14 cellular contexts compared by ENCODE assay signal in the genomic region with DNA sequence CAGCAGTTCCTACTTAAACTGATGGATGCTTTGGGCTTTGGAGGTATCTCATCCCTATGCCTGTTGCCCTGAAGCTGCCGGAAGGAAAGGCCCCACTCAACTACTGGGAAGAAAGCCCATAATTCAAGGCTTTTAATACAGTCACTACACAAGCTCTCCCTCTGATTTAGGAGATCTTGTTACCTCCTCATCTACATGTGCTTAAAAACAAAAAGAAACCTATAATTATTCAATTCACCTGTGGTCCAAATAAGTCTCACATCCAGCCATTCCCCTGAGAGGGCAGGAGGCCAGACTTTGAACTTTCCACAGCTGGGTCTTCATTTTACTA. TPM values are rescaled to one million over a fixed set of nuclear protein-coding genes. Genes with fewer than 3 reads are reported as not detected.
DNase-seq lines count a peak whose midpoint lies in the region; ATAC-seq and TF ChIP-seq lines count a peak whose summit lies in the region.
"Had no signal": no experiment of that assay in that cellular context is flagged by ENCODE, and none has a peak within 500 bp of the region (broad histone marks: within the 10 kb centered on the region; RNA-seq: fewer than 3 reads in every experiment).

No MANE protein-coding gene starts in this region.

- H3K4me1 ChIP-seq in CD4-positive, CD25-positive, alpha-beta regulatory T cell (ENCODE audit: control insufficient read depth, insufficient read depth, low read length, poor library complexity, severe bottlenecking), result no peaks in the 10 kb centered on the region
- peaks cover 16 to 33% of the 10 kb centered on the region in 2 donors for H3K4me1 ChIP-seq in duodenal mucosa (ENCODE audit: control insufficient read depth in 1 of 2, insufficient read depth in 2 of 2, low read length in 2 of 2)
- H3K4me1 ChIP-seq in uterus, result no peaks in the 10 kb centered on the region

- no peaks in the 10 kb centered on the region for H3K27me3 ChIP-seq in CD4-positive, CD25-positive, alpha-beta regulatory T cell (ENCODE audit: control insufficient read depth, insufficient read depth, low read length)
- H3K27me3 ChIP-seq in duodenal mucosa (ENCODE audit: control insufficient read depth in 1 of 2, insufficient read depth in 2 of 2, low read length in 2 of 2), result no peaks in the 10 kb centered on the region
- H3K27me3 ChIP-seq in uterus, result no peaks in the 10 kb centered on the region
- H3K27me3 ChIP-seq: brain microvascular endothelial cell had no signal

- BruUV-seq in Calu3 (replicated peaks; lab: Mats Ljungman, UMichigan), result no TSS peak

- no peak overlapping the region for H3K27ac ChIP-seq in CD4-positive, CD25-positive, alpha-beta regulatory T cell (ENCODE audit: insufficient read depth, low read length, poor library complexity, severe bottlenecking)
- peak overlapping the region; percentile 27 for H3K27ac ChIP-seq in duodenal mucosa (ENCODE audit: low read depth, low read length)
- no peak overlapping the region for H3K27ac ChIP-seq in uterus
- H3K27ac ChIP-seq: brain microvascular endothelial cell had no signal

- ATAC-seq in CD4-positive, CD25-positive, alpha-beta regulatory T cell (ENCODE audit: low read depth in 2 of 2), result no peak
- no peak for ATAC-seq in naive thymus-derived CD8-positive, alpha-beta T cell
- no peak for ATAC-seq in GM21619 (IDR thresholded peaks at IDR 0.05; ENCODE audit: unreplicated experiment)

- H3K4me3 ChIP-seq in CD4-positive, CD25-positive, alpha-beta regulatory T cell (ENCODE audit: low read depth, low read length), result no peak overlapping the region
- H3K4me3 ChIP-seq in duodenal mucosa (ENCODE audit: low read depth in 1 of 2, low read length in 2 of 2) (no peak overlapping the region), uterus (no peak overlapping the region)

- CTCF ChIA-PET in Calu3 (lab: Charles Lee), result no interaction called here

- H3K36me3 Mint-ChIP-seq in CD4-positive, CD25-positive, alpha-beta regulatory T cell, result peaks cover 22% of the 10 kb centered on the region
- H3K36me3 Mint-ChIP-seq in Calu3 (ENCODE audit: insufficient read depth, unreplicated experiment), result peaks cover 74% of the 10 kb centered on the region
- H3K36me3 Mint-ChIP-seq in naive thymus-derived CD8-positive, alpha-beta T cell, result peaks cover 0 to 48% (median 3%) of the 10 kb centered on the region in 3 donors

- peak overlapping the region in 2 of 3 donors; percentile 6 to 54 for H3K27ac Mint-ChIP-seq in CD4-positive, CD25-positive, alpha-beta regulatory T cell
- peak overlapping the region; percentile 90 for H3K27ac Mint-ChIP-seq in Calu3 (ENCODE audit: unreplicated experiment)
- peak overlapping the region in 6 of 10 donors; percentile 2 to 80 (median 36) for H3K27ac Mint-ChIP-seq in naive thymus-derived CD8-positive, alpha-beta T cell

- POLR2A ChIA-PET in naive thymus-derived CD8-positive, alpha-beta T cell (lab: Charles Lee), result interaction anchor here (0.7 kb wide), 1 partner anchor 11 kb away, joined by 3 read pairs; no protein-coding TSS in a partner anchor

- intact Hi-C loops in Calu3 (cut with micrococcal nuclease; ENCODE audit: unreplicated experiment), result no loop called here
- intact Hi-C loops in uterus (cut with DNase I; ENCODE audit: low total_unique reads), result no loop called here

- no peak for TF ChIP-seq POLR2A in uterus (IDR thresholded peaks at IDR 0.05)

- no peaks in the 10 kb centered on the region for H3K9me3 ChIP-seq in CD4-positive, CD25-positive, alpha-beta regulatory T cell (ENCODE audit: control insufficient read depth in 2 of 2, low read length in 2 of 2)
- H3K9me3 ChIP-seq in duodenal mucosa (ENCODE audit: control insufficient read depth in 1 of 2, low read length in 2 of 2) (no peaks in the 10 kb centered on the region), uterus (no peaks in the 10 kb centered on the region)

- no peak for DNase-seq in CD4-positive, CD25-positive, alpha-beta regulatory T cell
- DNase-seq in Calu3, result no peak
- DNase-seq in naive thymus-derived CD8-positive, alpha-beta T cell, result no peak
- DNase-seq in SKM-1 treated with dmso at 0.1 percent for 144 hours (lab: John Stamatoyannopoulos, UW; ENCODE audit: unreplicated experiment), result no peak
- DNase-seq in uterus, result no peak
- DNase-seq: activated CD4-positive, CD25-positive, alpha-beta regulatory T cell; activated gamma-delta T cell; brain microvascular endothelial cell; GDM1; Kasumi-1; NCI-H1417 treated with DMSO at 0.1 percent for 48 hours; SHP77 treated with DMSO at 0.1 percent for 48 hours had no signal

- peaks cover 0 to 18% (median 2%) of the 10 kb centered on the region in 4 donors for H3K4me1 Mint-ChIP-seq in CD4-positive, CD25-positive, alpha-beta regulatory T cell
- H3K4me1 Mint-ChIP-seq in Calu3 (ENCODE audit: low read depth, unreplicated experiment), result peaks cover 46% of the 10 kb centered on the region
- H3K4me1 Mint-ChIP-seq in naive thymus-derived CD8-positive, alpha-beta T cell, result peaks cover 2 to 8% (median 4%) of the 10 kb centered on the region in 4 donors

- TF ChIP-seq CTCF in Calu3 (IDR thresholded peaks at IDR 0.05; ENCODE audit: unreplicated experiment) (no peak), uterus (IDR thresholded peaks at IDR 0.05) (no peak)

- H3K9me3 Mint-ChIP-seq in CD4-positive, CD25-positive, alpha-beta regulatory T cell, result no peaks in the 10 kb centered on the region
- H3K9me3 Mint-ChIP-seq in Calu3 (ENCODE audit: low read depth, unreplicated experiment), result peaks cover 5% of the 10 kb centered on the region
- no peaks in the 10 kb centered on the region for H3K9me3 Mint-ChIP-seq in naive thymus-derived CD8-positive, alpha-beta T cell

- peak overlapping the region in 1 of 4 donors; percentile 32 for H3K4me3 Mint-ChIP-seq in CD4-positive, CD25-positive, alpha-beta regulatory T cell
- H3K4me3 Mint-ChIP-seq in Calu3 (ENCODE audit: low read depth, unreplicated experiment), result no peak overlapping the region
- H3K4me3 Mint-ChIP-seq in naive thymus-derived CD8-positive, alpha-beta T cell, result no peak overlapping the region

- H3K9ac ChIP-seq in duodenal mucosa (ENCODE audit: low read depth in 1 of 2, low read length in 2 of 2), result no peak overlapping the region

- peaks cover 22% of the 10 kb centered on the region for H3K36me3 ChIP-seq in CD4-positive, CD25-positive, alpha-beta regulatory T cell (ENCODE audit: control insufficient read depth, insufficient read depth, low read length)
- peaks cover 27 to 30% of the 10 kb centered on the region in 2 donors for H3K36me3 ChIP-seq in duodenal mucosa (ENCODE audit: control insufficient read depth in 1 of 2, insufficient read depth in 2 of 2, low read length in 2 of 2)
- no peaks in the 10 kb centered on the region for H3K36me3 ChIP-seq in uterus

- no peaks in the 10 kb centered on the region for H3K27me3 Mint-ChIP-seq in CD4-positive, CD25-positive, alpha-beta regulatory T cell
- no peaks in the 10 kb centered on the region for H3K27me3 Mint-ChIP-seq in Calu3 (ENCODE audit: unreplicated experiment)
- H3K27me3 Mint-ChIP-seq in naive thymus-derived CD8-positive, alpha-beta T cell, result no peaks in the 10 kb centered on the region

RNA-seq across cellular contexts. Expression of gene LEAP2, which starts 0.7 kb away (rescaled TPM):
- 1.3 TPM for total RNA-seq in CD4-positive, CD25-positive, alpha-beta regulatory T cell
- 1 to 10 TPM in 2 of 4 donors, under 1 TPM in 1, not detected in 1; 0.44 to 1.8 (median 1.5) TPM for polyA plus RNA-seq in CD4-positive, CD25-positive, alpha-beta regulatory T cell
- total RNA-seq in Calu3 (2022), result 2.3 and 2.8 TPM in 2 replicates
- total RNA-seq in naive thymus-derived CD8-positive, alpha-beta T cell, result 1 to 10 TPM; 4.7 to 6.8 TPM
- 1 to 10 TPM in 1 of 3 donors, under 1 TPM in 2; 0.64 to 2.1 (median 0.77) TPM for polyA plus RNA-seq in naive thymus-derived CD8-positive, alpha-beta T cell
- total RNA-seq in uterus, result 1 to 10 TPM in 2 of 4 donors, under 1 TPM in 1, not detected in 1; 0.88 to 3.4 (median 1.1) TPM

RNA-seq across cellular contexts. Expression of gene UQCRQ, which starts 6.3 kb away (rescaled TPM):
- 88.5 TPM for total RNA-seq in CD4-positive, CD25-positive, alpha-beta regulatory T cell
- polyA plus RNA-seq in CD4-positive, CD25-positive, alpha-beta regulatory T cell, result 100 to 1,000 TPM; 555 to 604 (median 574) TPM
- total RNA-seq in Calu3 (2022), result 678 and 719 TPM in 2 replicates
- 100 to 1,000 TPM; 101 to 114 TPM for total RNA-seq in naive thymus-derived CD8-positive, alpha-beta T cell
- 100 to 1,000 TPM; 594 to 702 (median 638) TPM for polyA plus RNA-seq in naive thymus-derived CD8-positive, alpha-beta T cell
- total RNA-seq in uterus, result 100 to 1,000 TPM in 2 of 4 donors, 10 to 100 TPM in 2; 30.5 to 196 (median 115) TPM

RNA-seq across cellular contexts. Expression of gene GDF9, which starts 6.5 kb away (rescaled TPM):
- 0.35 TPM for total RNA-seq in CD4-positive, CD25-positive, alpha-beta regulatory T cell
- under 1 TPM in 3 of 4 donors, not detected in 1; 0.11 to 0.24 (median 0.24) TPM for polyA plus RNA-seq in CD4-positive, CD25-positive, alpha-beta regulatory T cell
- total RNA-seq in Calu3 (2022), result 0.61 and 0.94 TPM in 2 replicates
- total RNA-seq in naive thymus-derived CD8-positive, alpha-beta T cell, result 1 to 10 TPM; 1.2 to 1.7 TPM
- under 1 TPM in 2 of 3 donors, not detected in 1; 0.30 to 0.45 TPM for polyA plus RNA-seq in naive thymus-derived CD8-positive, alpha-beta T cell
- total RNA-seq in uterus, result 1 to 10 TPM in 1 of 4 donors, under 1 TPM in 2, not detected in 1; 0.18 to 1.8 (median 0.62) TPM

RNA-seq across cellular contexts. Expression of gene SHROOM1, which starts 42.3 kb away (rescaled TPM):
- total RNA-seq in CD4-positive, CD25-positive, alpha-beta regulatory T cell, result 0.12 TPM
- polyA plus RNA-seq in CD4-positive, CD25-positive, alpha-beta regulatory T cell, result not detected
- total RNA-seq in Calu3 (2022) (24.5 and 27.0 TPM in 2 replicates), uterus (10 to 100 TPM in 3 of 4 donors, 1 to 10 TPM in 1; 5.0 to 28.0 (median 12.3) TPM)
- total RNA-seq in naive thymus-derived CD8-positive, alpha-beta T cell, result not detected
- not detected for polyA plus RNA-seq in naive thymus-derived CD8-positive, alpha-beta T cell

RNA-seq across cellular contexts. Expression of gene SOWAHA, which starts 59.7 kb away (rescaled TPM):
- total RNA-seq in CD4-positive, CD25-positive, alpha-beta regulatory T cell, result not detected
- polyA plus RNA-seq in CD4-positive, CD25-positive, alpha-beta regulatory T cell, result not detected
- total RNA-seq in Calu3 (2022) (0.78 and 0.88 TPM in 2 replicates), uterus (under 1 TPM in 3 of 4 donors, not detected in 1; under 0.01 to 0.14 (median 0.12) TPM)
- total RNA-seq in naive thymus-derived CD8-positive, alpha-beta T cell, result not detected
- not detected for polyA plus RNA-seq in naive thymus-derived CD8-positive, alpha-beta T cell

Comparison
In these comparisons a context has a peak if more than half of its experiments do, and no peak if none do; other contexts are left out.
1. H3K27ac Mint-ChIP-seq: peak in every context shown above with its lines; median percentile 90 in Calu3; 36 in naive thymus-derived CD8-positive, alpha-beta T cell; 30 in CD4-positive, CD25-positive, alpha-beta regulatory T cell.